Comparison of ENCODE assay signal across 1 cellular context in genomic region chr11:846496-847098, GRCh38.
TF ChIP-seq lines count a peak whose summit lies in the region.

No MANE protein-coding gene starts in this region.

TF ChIP-seq in GM23338, 12 proteins besides CTCF, POLR2A, EP300 and RAD21:
- TF ChIP-seq JUNB (IDR thresholded peaks at IDR 0.05; ENCODE audit: unreplicated experiment), result no peak
- no peak for TF ChIP-seq NANOG (IDR thresholded peaks at IDR 0.05; ENCODE audit: borderline replicate concordance)
- TF ChIP-seq ZNF114 (CRISPR knock-in tag; IDR thresholded peaks at IDR 0.05), result no peak
- TF ChIP-seq, protein P1, sequence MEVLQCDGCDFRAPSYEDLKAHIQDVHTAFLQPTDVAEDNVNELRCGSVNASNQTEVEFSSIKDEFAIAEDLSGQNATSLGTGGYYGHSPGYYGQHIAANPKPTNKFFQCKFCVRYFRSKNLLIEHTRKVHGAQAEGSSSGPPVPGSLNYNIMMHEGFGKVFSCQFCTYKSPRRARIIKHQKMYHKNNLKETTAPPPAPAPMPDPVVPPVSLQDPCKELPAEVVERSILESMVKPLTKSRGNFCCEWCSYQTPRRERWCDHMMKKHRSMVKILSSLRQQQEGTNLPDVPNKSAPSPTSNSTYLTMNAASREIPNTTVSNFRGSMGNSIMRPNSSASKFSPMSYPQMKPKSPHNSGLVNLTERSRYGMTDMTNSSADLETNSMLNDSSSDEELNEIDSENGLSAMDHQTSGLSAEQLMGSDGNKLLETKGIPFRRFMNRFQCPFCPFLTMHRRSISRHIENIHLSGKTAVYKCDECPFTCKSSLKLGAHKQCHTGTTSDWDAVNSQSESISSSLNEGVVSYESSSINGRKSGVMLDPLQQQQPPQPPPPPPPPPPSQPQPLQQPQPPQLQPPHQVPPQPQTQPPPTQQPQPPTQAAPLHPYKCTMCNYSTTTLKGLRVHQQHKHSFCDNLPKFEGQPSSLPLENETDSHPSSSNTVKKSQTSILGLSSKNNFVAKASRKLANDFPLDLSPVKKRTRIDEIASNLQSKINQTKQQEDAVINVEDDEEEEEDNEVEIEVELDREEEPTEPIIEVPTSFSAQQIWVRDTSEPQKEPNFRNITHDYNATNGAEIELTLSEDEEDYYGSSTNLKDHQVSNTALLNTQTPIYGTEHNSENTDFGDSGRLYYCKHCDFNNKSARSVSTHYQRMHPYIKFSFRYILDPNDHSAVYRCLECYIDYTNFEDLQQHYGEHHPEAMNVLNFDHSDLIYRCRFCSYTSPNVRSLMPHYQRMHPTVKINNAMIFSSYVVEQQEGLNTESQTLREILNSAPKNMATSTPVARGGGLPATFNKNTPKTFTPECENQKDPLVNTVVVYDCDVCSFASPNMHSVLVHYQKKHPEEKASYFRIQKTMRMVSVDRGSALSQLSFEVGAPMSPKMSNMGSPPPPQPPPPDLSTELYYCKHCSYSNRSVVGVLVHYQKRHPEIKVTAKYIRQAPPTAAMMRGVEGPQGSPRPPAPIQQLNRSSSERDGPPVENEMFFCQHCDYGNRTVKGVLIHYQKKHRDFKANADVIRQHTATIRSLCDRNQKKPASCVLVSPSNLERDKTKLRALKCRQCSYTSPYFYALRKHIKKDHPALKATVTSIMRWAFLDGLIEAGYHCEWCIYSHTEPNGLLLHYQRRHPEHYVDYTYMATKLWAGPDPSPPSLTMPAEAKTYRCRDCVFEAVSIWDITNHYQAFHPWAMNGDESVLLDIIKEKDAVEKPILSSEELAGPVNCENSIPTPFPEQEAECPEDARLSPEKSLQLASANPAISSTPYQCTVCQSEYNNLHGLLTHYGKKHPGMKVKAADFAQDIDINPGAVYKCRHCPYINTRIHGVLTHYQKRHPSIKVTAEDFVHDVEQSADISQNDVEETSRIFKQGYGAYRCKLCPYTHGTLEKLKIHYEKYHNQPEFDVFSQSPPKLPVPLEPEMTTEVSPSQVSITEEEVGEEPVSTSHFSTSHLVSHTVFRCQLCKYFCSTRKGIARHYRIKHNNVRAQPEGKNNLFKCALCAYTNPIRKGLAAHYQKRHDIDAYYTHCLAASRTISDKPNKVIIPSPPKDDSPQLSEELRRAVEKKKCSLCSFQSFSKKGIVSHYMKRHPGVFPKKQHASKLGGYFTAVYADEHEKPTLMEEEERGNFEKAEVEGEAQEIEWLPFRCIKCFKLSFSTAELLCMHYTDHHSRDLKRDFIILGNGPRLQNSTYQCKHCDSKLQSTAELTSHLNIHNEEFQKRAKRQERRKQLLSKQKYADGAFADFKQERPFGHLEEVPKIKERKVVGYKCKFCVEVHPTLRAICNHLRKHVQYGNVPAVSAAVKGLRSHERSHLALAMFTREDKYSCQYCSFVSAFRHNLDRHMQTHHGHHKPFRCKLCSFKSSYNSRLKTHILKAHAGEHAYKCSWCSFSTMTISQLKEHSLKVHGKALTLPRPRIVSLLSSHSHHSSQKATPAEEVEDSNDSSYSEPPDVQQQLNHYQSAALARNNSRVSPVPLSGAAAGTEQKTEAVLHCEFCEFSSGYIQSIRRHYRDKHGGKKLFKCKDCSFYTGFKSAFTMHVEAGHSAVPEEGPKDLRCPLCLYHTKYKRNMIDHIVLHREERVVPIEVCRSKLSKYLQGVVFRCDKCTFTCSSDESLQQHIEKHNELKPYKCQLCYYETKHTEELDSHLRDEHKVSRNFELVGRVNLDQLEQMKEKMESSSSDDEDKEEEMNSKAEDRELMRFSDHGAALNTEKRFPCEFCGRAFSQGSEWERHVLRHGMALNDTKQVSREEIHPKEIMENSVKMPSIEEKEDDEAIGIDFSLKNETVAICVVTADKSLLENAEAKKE (CRISPR knock-in tag; IDR thresholded peaks at IDR 0.05), result no peak
- no peak for TF ChIP-seq EZH2phosphoT487 (IDR thresholded peaks at IDR 0.05; ENCODE audit: unreplicated experiment)
- no peak for TF ChIP-seq REST (IDR thresholded peaks at IDR 0.05; ENCODE audit: unreplicated experiment)
- no peak for TF ChIP-seq ETS1 (IDR thresholded peaks at IDR 0.05)
- TF ChIP-seq EZH2 (IDR thresholded peaks at IDR 0.05; ENCODE audit: low read depth, unreplicated experiment), result no peak
- TF ChIP-seq POLR2AphosphoS5 (IDR thresholded peaks at IDR 0.05; ENCODE audit: low read depth), result no peak
- TF ChIP-seq STAT1 (IDR thresholded peaks at IDR 0.05; ENCODE audit: unreplicated experiment), result no peak
- TF ChIP-seq ZNF331 (CRISPR knock-in tag; IDR thresholded peaks at IDR 0.05; ENCODE audit: low read depth), result no peak
- TF ChIP-seq CREB1 (CRISPR knock-in tag; IDR thresholded peaks at IDR 0.05; ENCODE audit: low read depth), result no peak
